Comparison of ENCODE assay signal across 2 cellular contexts in genomic region chr4:165133150-165133549, GRCh38.
A peak's percentile ranks its signal among the peaks of the same experiment; 100 is the strongest.
TF ChIP-seq lines count a peak whose summit lies in the region.

No MANE protein-coding gene starts in this region.

TF ChIP-seq in GM12878, 131 proteins besides CTCF, POLR2A, EP300 and RAD21:
- no peak for TF ChIP-seq MTA2 (IDR thresholded peaks at IDR 0.05; ENCODE audit: low read depth)
- TF ChIP-seq MEF2A (IDR thresholded peaks at IDR 0.05; ENCODE audit: insufficient read depth, low read depth, low read length), result peak; percentile 67; the same call in 1 of the 2 replicates

TF ChIP-seq in HepG2, 621 proteins besides CTCF, POLR2A, EP300 and RAD21:
- TF ChIP-seq NFE2 (CRISPR knock-in tag; IDR thresholded peaks at IDR 0.05) (no peak), ZNF530 (CRISPR knock-in tag; IDR thresholded peaks at IDR 0.05; ENCODE audit: low read depth) (no peak), MTF2 (CRISPR knock-in tag; IDR thresholded peaks at IDR 0.05; ENCODE audit: borderline replicate concordance) (no peak), ZFYVE20 (CRISPR knock-in tag; IDR thresholded peaks at IDR 0.05; ENCODE audit: borderline replicate concordance, low read depth) (no peak), ISX (CRISPR knock-in tag; conservative IDR thresholded peaks at IDR 0.05) (no peak), ZKSCAN5 (CRISPR knock-in tag; IDR thresholded peaks at IDR 0.05) (no peak), KDM4B (CRISPR knock-in tag; IDR thresholded peaks at IDR 0.05) (no peak), NPAS2 (CRISPR knock-in tag; IDR thresholded peaks at IDR 0.05; ENCODE audit: borderline replicate concordance) (no peak), ZNF597 (CRISPR knock-in tag; IDR thresholded peaks at IDR 0.05) (no peak)
- TF ChIP-seq, protein P1, sequence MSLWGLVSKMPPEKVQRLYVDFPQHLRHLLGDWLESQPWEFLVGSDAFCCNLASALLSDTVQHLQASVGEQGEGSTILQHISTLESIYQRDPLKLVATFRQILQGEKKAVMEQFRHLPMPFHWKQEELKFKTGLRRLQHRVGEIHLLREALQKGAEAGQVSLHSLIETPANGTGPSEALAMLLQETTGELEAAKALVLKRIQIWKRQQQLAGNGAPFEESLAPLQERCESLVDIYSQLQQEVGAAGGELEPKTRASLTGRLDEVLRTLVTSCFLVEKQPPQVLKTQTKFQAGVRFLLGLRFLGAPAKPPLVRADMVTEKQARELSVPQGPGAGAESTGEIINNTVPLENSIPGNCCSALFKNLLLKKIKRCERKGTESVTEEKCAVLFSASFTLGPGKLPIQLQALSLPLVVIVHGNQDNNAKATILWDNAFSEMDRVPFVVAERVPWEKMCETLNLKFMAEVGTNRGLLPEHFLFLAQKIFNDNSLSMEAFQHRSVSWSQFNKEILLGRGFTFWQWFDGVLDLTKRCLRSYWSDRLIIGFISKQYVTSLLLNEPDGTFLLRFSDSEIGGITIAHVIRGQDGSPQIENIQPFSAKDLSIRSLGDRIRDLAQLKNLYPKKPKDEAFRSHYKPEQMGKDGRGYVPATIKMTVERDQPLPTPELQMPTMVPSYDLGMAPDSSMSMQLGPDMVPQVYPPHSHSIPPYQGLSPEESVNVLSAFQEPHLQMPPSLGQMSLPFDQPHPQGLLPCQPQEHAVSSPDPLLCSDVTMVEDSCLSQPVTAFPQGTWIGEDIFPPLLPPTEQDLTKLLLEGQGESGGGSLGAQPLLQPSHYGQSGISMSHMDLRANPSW (CRISPR knock-in tag; IDR thresholded peaks at IDR 0.05; ENCODE audit: borderline replicate concordance), result no peak
TF ChIP-seq in HepG2: peak in this region for 0.
